Comparison of ENCODE assay signal across 9 cellular contexts in genomic region chr16:9901-10665, GRCh38. TPM values are rescaled to one million over a fixed set of nuclear protein-coding genes. Genes with fewer than 3 reads are reported as not detected.
DNase-seq lines count a peak whose midpoint lies in the region; ATAC-seq, FAIRE-seq and TF ChIP-seq lines count a peak whose summit lies in the region.
"Had no signal": no experiment of that assay in that cellular context is flagged by ENCODE, and none has a peak within 500 bp of the region (broad histone marks: within the 10 kb centered on the region; RNA-seq: fewer than 3 reads in every experiment).

No MANE protein-coding gene starts in this region.

- H2AFZ ChIP-seq in HepG2 (ENCODE audit: low read length) = no peak overlapping the region

- peak overlapping the region; percentile 23; the same call in 1 of the 2 replicates for H3K4me2 ChIP-seq in HepG2 (ENCODE audit: low read depth, low read length)

- H4K20me1 ChIP-seq in HepG2 (ENCODE audit: insufficient read depth, low read length) = no peaks in the 10 kb centered on the region

- CTCF ChIA-PET in HepG2 (lab: Yijun Ruan, JAX; ENCODE audit: low intra/inter-chr PET ratio, low total read pairs) = no interaction called here

- H3K9me3 ChIP-seq in HepG2 (ENCODE audit: low read length) (no peaks in the 10 kb centered on the region), aorta (ENCODE audit: control insufficient read depth, low read length) (no peaks in the 10 kb centered on the region), tibial nerve (no peaks in the 10 kb centered on the region)

- WGBS in HepG2 (ENCODE audit: low lambda C conversion rate) = 72% methylated on average over 38 of the region's 48 CpGs
- 68 to 69% methylated on average over 35 to 48 of the region's 48 CpGs for WGBS in aorta, 2 donors
- WGBS in tibial nerve, 2 donors = 67% methylated on average over 46 of the region's 48 CpGs; no CpG with 5 or more reads in 1 of the 2 donors

- H3K4me3 ChIP-seq in HepG2 (replicated peaks in 1 of 3; ENCODE audit: insufficient read depth in 1 of 3, low read depth in 2 of 3, low read length in 3 of 3) (peak overlapping the region in 2 of 3 experiments; percentile 54 to 57; a peak in 3 of 6 replicates), aorta (ENCODE audit: low read length in 2 of 2) (no peak overlapping the region), tibial nerve (no peak overlapping the region)
- H3K4me3 ChIP-seq: cardiac muscle cell had no signal

- H3K36me3 ChIP-seq in HepG2 (replicated peaks in 1 of 2; ENCODE audit: control insufficient read depth in 1 of 2, insufficient read depth in 2 of 2, low read length in 2 of 2) (no peaks in the 10 kb centered on the region), aorta (ENCODE audit: control insufficient read depth in 1 of 2, insufficient read depth in 2 of 2, low read length in 1 of 2) (no peaks in the 10 kb centered on the region), tibial nerve (no peaks in the 10 kb centered on the region)
- H3K36me3 ChIP-seq: cardiac muscle cell had no signal

- no peaks in the 10 kb centered on the region for H3K27me3 Mint-ChIP-seq in activated T-helper 1 cell treated with anti-CD3 and anti-CD28 coated beads, Interleukin-12 subunit alpha, Interleukin-12 subunit beta, Interleukin-2, Interleukin-4 antibody, amounts not matched to agents 30 ng/mL and 10 ng/mL and 1 ng/mL, durations not matched to agents 14 hours and 24 hours and 36 hours (ENCODE audit: insufficient read depth)

- POLR2A ChIA-PET in HepG2 (lab: Yijun Ruan, JAX) = no interaction called here

- no peaks in the 10 kb centered on the region for H3K9me3 Mint-ChIP-seq in activated T-helper 1 cell treated with anti-CD3 and anti-CD28 coated beads, Interleukin-12 subunit alpha, Interleukin-12 subunit beta, Interleukin-2, Interleukin-4 antibody, amounts not matched to agents 30 ng/mL and 10 ng/mL and 1 ng/mL, durations not matched to agents 14 hours and 24 hours and 36 hours

- FAIRE-seq in HepG2 (lab: Jason Lieb, UNC) = no peak

- TF ChIP-seq CTCF in HepG2 (CRISPR knock-in tag; IDR thresholded peaks at IDR 0.05) (no peak), tibial nerve (IDR thresholded peaks at IDR 0.05) (no peak)

- peak overlapping the region; percentile 37 for H3K4me3 Mint-ChIP-seq in activated T-helper 1 cell treated with anti-CD3 and anti-CD28 coated beads, Interleukin-12 subunit alpha, Interleukin-12 subunit beta, Interleukin-2, Interleukin-4 antibody, amounts not matched to agents 30 ng/mL and 10 ng/mL and 1 ng/mL, durations not matched to agents 14 hours and 24 hours and 36 hours

- H3K9ac ChIP-seq in HepG2 (ENCODE audit: insufficient read depth, low read depth, low read length) = 0 out of 2 replicates have a peak overlapping the region, but pooled peaks have one; percentile 22

- no peak for TF ChIP-seq EP300 in HepG2 (IDR thresholded peaks at IDR 0.05; ENCODE audit: low read depth in 2 of 2, low read length in 2 of 2)
- no peak for TF ChIP-seq EP300 in HepG2 (CRISPR knock-in tag; IDR thresholded peaks at IDR 0.05; ENCODE audit: borderline replicate concordance)
- no peak for TF ChIP-seq EP300 in tibial nerve (IDR thresholded peaks at IDR 0.05)

- H3K36me3 Mint-ChIP-seq in activated T-helper 1 cell treated with anti-CD3 and anti-CD28 coated beads, Interleukin-12 subunit alpha, Interleukin-12 subunit beta, Interleukin-2, Interleukin-4 antibody, amounts not matched to agents 30 ng/mL and 10 ng/mL and 1 ng/mL, durations not matched to agents 14 hours and 24 hours and 36 hours (ENCODE audit: low read depth) = no peaks in the 10 kb centered on the region

- H3K27ac ChIP-seq in HepG2 (ENCODE audit: extremely low read length, insufficient read depth, low read length) (no peak overlapping the region), aorta (ENCODE audit: low read depth in 1 of 2, low read length in 2 of 2) (no peak overlapping the region), tibial nerve (no peak overlapping the region)
- H3K27ac ChIP-seq: cardiac muscle cell had no signal

- H3K27ac Mint-ChIP-seq in activated T-helper 1 cell treated with anti-CD3 and anti-CD28 coated beads, Interleukin-12 subunit alpha, Interleukin-12 subunit beta, Interleukin-2, Interleukin-4 antibody, amounts not matched to agents 30 ng/mL and 10 ng/mL and 1 ng/mL, durations not matched to agents 14 hours and 24 hours and 36 hours = no peak overlapping the region

- no peaks in the 10 kb centered on the region for H3K4me1 ChIP-seq in HepG2 (ENCODE audit: insufficient read depth, low read length)
- no peaks in the 10 kb centered on the region for H3K4me1 ChIP-seq in aorta (ENCODE audit: control insufficient read depth in 1 of 2, insufficient read depth in 2 of 2, low read length in 2 of 2)
- no peaks in the 10 kb centered on the region for H3K4me1 ChIP-seq in tibial nerve

- H3K27me3 ChIP-seq in HepG2 (ENCODE audit: control insufficient read depth in 1 of 2, insufficient read depth in 2 of 2, low read length in 2 of 2) (no peaks in the 10 kb centered on the region), aorta (ENCODE audit: control insufficient read depth in 1 of 2, insufficient read depth in 2 of 2, low read length in 1 of 2) (no peaks in the 10 kb centered on the region), tibial nerve (no peaks in the 10 kb centered on the region)
- H3K27me3 ChIP-seq: cardiac muscle cell had no signal

- intact Hi-C loops in activated T-helper 1 cell treated with anti-CD3 and anti-CD28 coated beads, Interleukin-12 subunit alpha, Interleukin-12 subunit beta, Interleukin-2, Interleukin-4 antibody, amounts not matched to agents 30 ng/mL and 10 ng/mL and 1 ng/mL, durations not matched to agents 14 hours and 24 hours and 36 hours (cut with micrococcal nuclease) = no loop called here
- intact Hi-C loops in HepG2 (cut with micrococcal nuclease; ENCODE audit: unreplicated experiment) (no loop called here), aorta (cut with DNase I) (no loop called here)

- TF ChIP-seq RAD21 in HepG2 (CRISPR knock-in tag; IDR thresholded peaks at IDR 0.05) = no peak

- TF ChIP-seq POLR2A in HepG2 (IDR thresholded peaks at IDR 0.05; ENCODE audit: insufficient read depth in 1 of 2, low read depth in 2 of 2, low read length in 2 of 2) (no peak), tibial nerve (IDR thresholded peaks at IDR 0.05) (no peak)

- in situ Hi-C loops in HepG2 (cut with HindIII; ENCODE audit: extremely low pct_ligation_motif_present, low pct_unique_long_range_greater_than_20kb) = no loop called here

- no peaks in the 10 kb centered on the region for H3K4me1 Mint-ChIP-seq in activated T-helper 1 cell treated with anti-CD3 and anti-CD28 coated beads, Interleukin-12 subunit alpha, Interleukin-12 subunit beta, Interleukin-2, Interleukin-4 antibody, amounts not matched to agents 30 ng/mL and 10 ng/mL and 1 ng/mL, durations not matched to agents 14 hours and 24 hours and 36 hours (ENCODE audit: low read depth)

- BruUV-seq in HepG2 (replicated peaks; lab: Mats Ljungman, UMichigan) = no TSS peak

- H3K79me2 ChIP-seq in HepG2 (ENCODE audit: insufficient read depth, low read length) = no peaks in the 10 kb centered on the region

- DNase-seq in stimulated activated CD4-positive, alpha-beta T cell treated with anti-CD3 and anti-CD28 coated beads, Interleukin-4, amount 100 ng/mL, for 1 hour = peak; percentile 15
- DNase-seq in stimulated activated CD4-positive, alpha-beta T cell treated with anti-CD3 and anti-CD28 coated beads, Interleukin-2, amount 100 ng/mL, for 24 hours = no peak
- DNase-seq in activated T-helper 1 cell treated with anti-CD3 and anti-CD28 coated beads, Interleukin-12 subunit alpha, Interleukin-12 subunit beta, Interleukin-2, Interleukin-4 antibody, amounts not matched to agents 30 ng/mL and 10 ng/mL and 1 ng/mL, durations not matched to agents 14 hours and 24 hours and 36 hours (ENCODE audit: low spot score) = no peak
- DNase-seq in HepG2 (ENCODE audit: low spot score) (no peak), aorta (peak in 1 of 2 donors; percentile 62), tibial nerve (ENCODE audit: low spot score in 2 of 2) (no peak), SHP77 treated with DMSO at 0.1 percent for 48 hours (lab: John Stamatoyannopoulos, UW) (no peak), NCI-H82 treated with DMSO at 0.1 percent for 48 hours (lab: John Stamatoyannopoulos, UW; ENCODE audit: unreplicated experiment) (no peak)

- ATAC-seq in HepG2 (peak; percentile 90), aorta (ENCODE audit: low FRiP score) (peak; percentile 86)

RNA-seq across cellular contexts. Expression of gene POLR3K, which starts 43.3 kb away (rescaled TPM):
- total RNA-seq in activated T-helper 1 cell treated with anti-CD3 and anti-CD28 coated beads, Interleukin-12 subunit alpha, Interleukin-12 subunit beta, Interleukin-2, Interleukin-4 antibody, amounts not matched to agents 30 ng/mL and 10 ng/mL and 1 ng/mL, durations not matched to agents 14 hours and 24 hours and 36 hours = 90.6 and 91.3 TPM in 2 replicates
- 18.8 and 22.4 TPM in 2 replicates for total RNA-seq in HepG2 (2016; rRNA removed; fragmentation: Illumina TruSeq; extraction: Trizol)
- total RNA-seq in HepG2 (2016; cell fraction: cytosol; rRNA removed; fragmentation: Illumina TruSeq; extraction: Trizol; ENCODE audit: low read depth) = 10.0 and 10.3 TPM in 2 replicates
- 19.8 and 23.7 TPM in 2 replicates for total RNA-seq in HepG2 (2016; cell fraction: insoluble cytoplasmic fraction; rRNA removed; fragmentation: Illumina TruSeq; extraction: Trizol)
- 11.2 and 12.8 TPM in 2 replicates for total RNA-seq in HepG2 (2016; cell fraction: membrane; rRNA removed; fragmentation: Illumina TruSeq; extraction: Trizol)
- 8.8 and 11.3 TPM in 2 replicates for total RNA-seq in HepG2 (2016; cell fraction: nucleus; rRNA removed; fragmentation: Illumina TruSeq; extraction: Trizol)
- 14.8 TPM in 2 replicates for polyA plus RNA-seq in HepG2 (2011; rRNA removed)
- 22.5 and 26.6 TPM in 2 replicates for polyA plus RNA-seq in HepG2 (2011; cell fraction: cytosol; rRNA removed)
- polyA plus RNA-seq in HepG2 (2011; cell fraction: nucleus; rRNA removed) = 10.5 and 11.1 TPM in 2 replicates
- 14.3 and 17.5 TPM in 2 replicates for polyA plus RNA-seq in HepG2 (2012)
- polyA plus RNA-seq in HepG2 (2016; cell fraction: cytosol; fragmentation: Illumina TruSeq; extraction: Trizol; ENCODE audit: low read depth) = 9.1 and 9.8 TPM in 2 replicates
- 34.2 and 38.7 TPM in 2 replicates for polyA plus RNA-seq in HepG2 (2016; cell fraction: insoluble cytoplasmic fraction; fragmentation: Illumina TruSeq; extraction: Trizol; ENCODE audit: low read depth)
- polyA plus RNA-seq in HepG2 (2016; cell fraction: membrane; fragmentation: Illumina TruSeq; extraction: Trizol; ENCODE audit: low read depth) = 11.8 and 11.9 TPM in 2 replicates
- 18.2 and 22.9 TPM in 2 replicates for polyA plus RNA-seq in HepG2 (2016; cell fraction: nucleus; fragmentation: Illumina TruSeq; extraction: Trizol; ENCODE audit: insufficient read depth, low read depth)
- 15.9 and 48.0 TPM in 2 replicates for polyA minus RNA-seq in HepG2 (2011; rRNA and poly(A)+ RNA removed; ENCODE audit: low replicate concordance)
- polyA minus RNA-seq in HepG2 (2011; cell fraction: cytosol; rRNA and poly(A)+ RNA removed) = 5.5 and 7.7 TPM in 2 replicates
- 8.8 and 10.9 TPM in 2 replicates for polyA minus RNA-seq in HepG2 (2011; cell fraction: nucleus; rRNA and poly(A)+ RNA removed)
- 1 to 10 TPM; 6.0 to 6.1 TPM for total RNA-seq in aorta
- polyA plus RNA-seq in aorta = 10 to 100 TPM in 1 of 2 donors, 1 to 10 TPM in 1; 8.5 to 10.9 TPM
- 1 to 10 TPM in 3 of 4 donors, under 1 TPM in 1; 0.66 to 8.6 (median 3.1) TPM for total RNA-seq in tibial nerve

RNA-seq across cellular contexts. Expression of gene SNRNP25, which starts 43.5 kb away (rescaled TPM):
- 98.9 and 101 TPM in 2 replicates for total RNA-seq in activated T-helper 1 cell treated with anti-CD3 and anti-CD28 coated beads, Interleukin-12 subunit alpha, Interleukin-12 subunit beta, Interleukin-2, Interleukin-4 antibody, amounts not matched to agents 30 ng/mL and 10 ng/mL and 1 ng/mL, durations not matched to agents 14 hours and 24 hours and 36 hours
- total RNA-seq in HepG2 (2016; rRNA removed; fragmentation: Illumina TruSeq; extraction: Trizol) = 97.4 and 103 TPM in 2 replicates
- 131 and 159 TPM in 2 replicates for total RNA-seq in HepG2 (2016; cell fraction: cytosol; rRNA removed; fragmentation: Illumina TruSeq; extraction: Trizol; ENCODE audit: low read depth)
- total RNA-seq in HepG2 (2016; cell fraction: insoluble cytoplasmic fraction; rRNA removed; fragmentation: Illumina TruSeq; extraction: Trizol) = 98.3 and 99.2 TPM in 2 replicates
- total RNA-seq in HepG2 (2016; cell fraction: membrane; rRNA removed; fragmentation: Illumina TruSeq; extraction: Trizol) = 209 and 211 TPM in 2 replicates
- total RNA-seq in HepG2 (2016; cell fraction: nucleus; rRNA removed; fragmentation: Illumina TruSeq; extraction: Trizol) = 35.7 and 35.9 TPM in 2 replicates
- 26.5 and 34.1 TPM in 2 replicates for polyA plus RNA-seq in HepG2 (2011; rRNA removed)
- polyA plus RNA-seq in HepG2 (2011; cell fraction: cytosol; rRNA removed) = 30.0 and 42.1 TPM in 2 replicates
- 14.5 and 15.2 TPM in 2 replicates for polyA plus RNA-seq in HepG2 (2011; cell fraction: nucleus; rRNA removed)
- 20.6 and 26.4 TPM in 2 replicates for polyA plus RNA-seq in HepG2 (2012)
- polyA plus RNA-seq in HepG2 (2016; cell fraction: cytosol; fragmentation: Illumina TruSeq; extraction: Trizol; ENCODE audit: low read depth) = 174 and 209 TPM in 2 replicates
- polyA plus RNA-seq in HepG2 (2016; cell fraction: insoluble cytoplasmic fraction; fragmentation: Illumina TruSeq; extraction: Trizol; ENCODE audit: low read depth) = 104 and 113 TPM in 2 replicates
- polyA plus RNA-seq in HepG2 (2016; cell fraction: membrane; fragmentation: Illumina TruSeq; extraction: Trizol; ENCODE audit: low read depth) = 222 and 223 TPM in 2 replicates
- polyA plus RNA-seq in HepG2 (2016; cell fraction: nucleus; fragmentation: Illumina TruSeq; extraction: Trizol; ENCODE audit: insufficient read depth, low read depth) = 66.9 and 75.9 TPM in 2 replicates
- polyA minus RNA-seq in HepG2 (2011; rRNA and poly(A)+ RNA removed; ENCODE audit: low replicate concordance) = 12.7 and 34.1 TPM in 2 replicates
- 4.7 and 7.8 TPM in 2 replicates for polyA minus RNA-seq in HepG2 (2011; cell fraction: cytosol; rRNA and poly(A)+ RNA removed)
- polyA minus RNA-seq in HepG2 (2011; cell fraction: nucleus; rRNA and poly(A)+ RNA removed) = 7.2 and 9.5 TPM in 2 replicates
- 10 to 100 TPM; 10.7 to 11.1 TPM for total RNA-seq in aorta
- polyA plus RNA-seq in aorta = 10 to 100 TPM; 18.5 to 32.2 TPM
- 10 to 100 TPM in 3 of 4 donors, 1 to 10 TPM in 1; 9.3 to 21.6 (median 15.7) TPM for total RNA-seq in tibial nerve

Comparison
In these comparisons a context has a peak if more than half of its experiments do, and no peak if none do; other contexts are left out.
1. H3K4me3 ChIP-seq: peak in HepG2 (2 of 3); none in aorta (0 of 2) and tibial nerve (0 of 4).